In the genomic region with DNA sequence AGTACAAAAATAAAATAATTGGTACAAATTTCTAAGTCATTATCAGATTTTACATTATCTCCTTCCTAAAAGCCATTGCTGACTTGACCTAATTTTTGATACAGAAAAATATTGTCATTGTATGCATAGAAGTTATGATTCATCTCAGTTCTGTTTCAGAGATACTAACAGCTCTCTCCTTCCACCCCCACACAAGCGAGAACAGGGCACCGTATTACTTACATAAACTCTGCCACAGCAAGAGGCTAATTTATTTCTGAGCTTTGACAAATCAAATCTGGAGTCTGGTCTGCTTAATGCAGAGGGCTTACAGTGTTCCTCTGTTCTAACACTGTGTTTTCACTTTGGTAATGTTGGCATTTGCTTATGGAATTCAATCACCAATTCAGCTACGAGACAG, we compare ENCODE assay signal across 24 cellular contexts.
"Had no signal": no experiment of that assay in that cellular context is flagged by ENCODE, and none has a peak within 500 bp of the region (broad histone marks: within the 10 kb centered on the region; RNA-seq: fewer than 3 reads in every experiment).

No MANE protein-coding gene starts in this region.

- DNase-seq: activated CD4-positive, alpha-beta T cell treated with anti-CD3 and anti-CD28 coated beads, Interleukin-2, amount 10 ng/mL, durations not matched to agents 24 days and 14 days; activated CD4-positive, alpha-beta T cell treated with anti-CD3 and anti-CD28 coated beads, Interleukin-2, amount 50 U/mL, for 4 hours; activated CD8-positive, alpha-beta T cell treated with anti-CD3 and anti-CD28 coated beads for 36 hours; activated gamma-delta T cell treated with Interleukin-2 at 50 U/mL for 16 hours; activated naive CD4-positive, alpha-beta T cell treated with anti-CD3 and anti-CD28 coated beads for 36 hours; activated naive CD8-positive, alpha-beta T cell treated with anti-CD3 and anti-CD28 coated beads, Interleukin-2, amount 50 U/mL, for 24 hours; activated T-cell treated with anti-CD3 and anti-CD28 coated beads, Interleukin-2, amount 50 U/mL, for 24 hours; NCI-H1092 treated with DMSO at 0.1 percent for 48 hours; NCI-H1417; NCI-H146; NCI-H187; NCI-H2029 treated with DMSO at 0.1 percent for 48 hours; NCI-H2107; NCI-H2171; NCI-H510A; NCI-H526; NCI-H748 treated with DMSO at 0.1 percent for 48 hours; NK-92 treated with Interleukin-12 subunit alpha and Interleukin-12 subunit beta, amount 100 ng/mL, for 24 hours; PC-9 had no signal

- ATAC-seq: activated CD8-positive, alpha-beta T cell treated with anti-CD3 and anti-CD28 coated beads for 36 hours; activated naive CD4-positive, alpha-beta T cell treated with anti-CD3 and anti-CD28 coated beads, Interleukin-2, amount 50 U/mL, for 72 hours; activated naive CD8-positive, alpha-beta T cell treated with anti-CD3 and anti-CD28 coated beads, Interleukin-2, amount 50 U/mL, for 24 hours; Right ventricle myocardium inferior had no signal

- H3K27ac ChIP-seq: ascending aorta, cardiac muscle cell, PC-9, RWPE1 had no signal
